Comparison of ENCODE assay signal across 8 cellular contexts in genomic region chr17:17824780-17825614, GRCh38. TPM values are rescaled to one million over a fixed set of nuclear protein-coding genes. Genes with fewer than 3 reads are reported as not detected.
DNase-seq lines count a peak whose midpoint lies in the region; ATAC-seq and TF ChIP-seq lines count a peak whose summit lies in the region.

No MANE protein-coding gene starts in this region.

- peaks cover 35% of the 10 kb centered on the region for H3K4me1 Mint-ChIP-seq in chondrocyte (ENCODE audit: low read depth)
- H3K4me1 Mint-ChIP-seq in naive thymus-derived CD8-positive, alpha-beta T cell: peaks cover 54 to 94% (median 91%) of the 10 kb centered on the region in 4 donors

- H3K4me2 ChIP-seq in MM.1S (ENCODE audit: low read depth, low read length): peak overlapping the region; percentile 84; the same call in 1 of the 2 replicates

- peaks cover 47% of the 10 kb centered on the region for H3K4me1 ChIP-seq in MM.1S (ENCODE audit: low read length)

- TF ChIP-seq CTCF in C4-2B (conservative IDR thresholded peaks at IDR 0.05): no peak
- TF ChIP-seq CTCF in MM.1S (IDR thresholded peaks at IDR 0.05; ENCODE audit: low read length): no peak
- no peak for TF ChIP-seq CTCF in chondrocyte (IDR thresholded peaks at IDR 0.05)

- H4K20me1 ChIP-seq in MM.1S (ENCODE audit: insufficient read depth, low read length): no peaks in the 10 kb centered on the region; the same call in 1 of the 2 replicates

- peak overlapping the region; percentile 96 for H3K27ac ChIP-seq in C4-2B
- H3K27ac ChIP-seq in MM.1S (ENCODE audit: low read length): peak overlapping the region; percentile 63; the same call in 1 of the 2 replicates

- H3K27me3 ChIP-seq in MM.1S (replicated peaks; ENCODE audit: insufficient read depth, low read length): no peaks in the 10 kb centered on the region

- H3K27me3 Mint-ChIP-seq in chondrocyte (ENCODE audit: low read depth): no peaks in the 10 kb centered on the region
- no peaks in the 10 kb centered on the region for H3K27me3 Mint-ChIP-seq in naive thymus-derived CD8-positive, alpha-beta T cell

- DNase-seq in MM.1S: no peak
- no peak for DNase-seq in chondrocyte (ENCODE audit: low spot score)
- DNase-seq in naive thymus-derived CD8-positive, alpha-beta T cell: peak in 1 of 10 donors; percentile 22
- no peak for DNase-seq in SKM-1 (lab: John Stamatoyannopoulos, UW; ENCODE audit: unreplicated experiment)
- no peak for DNase-seq in activated CD4-positive, alpha-beta T cell treated with anti-CD3 and anti-CD28 coated beads, Interleukin-2, amount 50 U/mL, for 4 hours

- H3F3A ChIP-seq in MM.1S (ENCODE audit: insufficient read depth, low read length): peaks cover 12% of the 10 kb centered on the region; the same call in 1 of the 2 replicates

- no peak overlapping the region for H2AFZ ChIP-seq in MM.1S (ENCODE audit: low read length)

- ATAC-seq in naive thymus-derived CD8-positive, alpha-beta T cell: no peak
- no peak for ATAC-seq in HG03432 (IDR thresholded peaks at IDR 0.05; ENCODE audit: unreplicated experiment)
- ATAC-seq in GM18870 (IDR thresholded peaks at IDR 0.05; ENCODE audit: unreplicated experiment): no peak

- no peaks in the 10 kb centered on the region for H3K9me3 ChIP-seq in MM.1S (replicated peaks; ENCODE audit: insufficient read depth, low read length)

- H3K79me2 ChIP-seq in MM.1S (ENCODE audit: low read length): peaks cover 77% of the 10 kb centered on the region

- POLR2A ChIA-PET in naive thymus-derived CD8-positive, alpha-beta T cell (lab: Charles Lee): interaction anchor here (0.7 to 11.8 kb wide), 3 partner anchors 10 to 25 kb away, joined by 5 to 166 read pairs (median 19); partner anchors contain the start of gene SREBF1

- H3K9me3 Mint-ChIP-seq in chondrocyte (ENCODE audit: low read depth): no peaks in the 10 kb centered on the region
- H3K9me3 Mint-ChIP-seq in naive thymus-derived CD8-positive, alpha-beta T cell: no peaks in the 10 kb centered on the region

- peak overlapping the region; percentile 45 for H3K27ac Mint-ChIP-seq in chondrocyte (ENCODE audit: unreplicated experiment)
- peak overlapping the region; percentile 73 to 98 (median 94) for H3K27ac Mint-ChIP-seq in naive thymus-derived CD8-positive, alpha-beta T cell

- no peaks in the 10 kb centered on the region for H3K36me3 Mint-ChIP-seq in chondrocyte (ENCODE audit: low read depth)
- peaks cover 0 to 19% (median 0%) of the 10 kb centered on the region in 3 donors for H3K36me3 Mint-ChIP-seq in naive thymus-derived CD8-positive, alpha-beta T cell

- H3K36me3 ChIP-seq in MM.1S (replicated peaks; ENCODE audit: insufficient read depth, low read length): no peaks in the 10 kb centered on the region

- H3K9ac ChIP-seq in MM.1S (ENCODE audit: low read length): no peak overlapping the region

- no peaks in the 10 kb centered on the region for H3K9me2 ChIP-seq in MM.1S (replicated peaks; ENCODE audit: insufficient read depth, low read length)

- no peak overlapping the region for H3K4me3 ChIP-seq in MM.1S (ENCODE audit: low read length)

- H3K4me3 Mint-ChIP-seq in chondrocyte (ENCODE audit: unreplicated experiment): no peak overlapping the region
- peak overlapping the region; percentile 67 to 88 (median 82) for H3K4me3 Mint-ChIP-seq in naive thymus-derived CD8-positive, alpha-beta T cell

RNA-seq across cellular contexts. Expression of gene SREBF1, which starts 11.8 kb away (rescaled TPM):
- 22.8 to 26.7 TPM (median 23.4 TPM) in 3 replicates for total RNA-seq in chondrocyte
- total RNA-seq in naive thymus-derived CD8-positive, alpha-beta T cell: 10 to 100 TPM; 40.6 to 43.8 TPM
- polyA plus RNA-seq in naive thymus-derived CD8-positive, alpha-beta T cell: 10 to 100 TPM; 16.3 to 57.0 (median 44.8) TPM
